Comparison of ENCODE assay signal across 8 cellular contexts in genomic region chr16:2148714-2149629, GRCh38. TPM values are rescaled to one million over a fixed set of nuclear protein-coding genes. Genes with fewer than 3 reads are reported as not detected.
A peak's percentile ranks its signal among the peaks of the same experiment; 100 is the strongest.
DNase-seq lines count a peak whose midpoint lies in the region; ATAC-seq, FAIRE-seq and TF ChIP-seq lines count a peak whose summit lies in the region.

No MANE protein-coding gene starts in this region.

- H3K27ac ChIP-seq in HUES6 (ENCODE audit: low read depth, low read length) (no peak overlapping the region), kidney (ENCODE audit: low read depth in 2 of 2, low read length in 2 of 2) (no peak overlapping the region), thymus (ENCODE audit: low read depth) (no peak overlapping the region)

- H3K36me3 Mint-ChIP-seq in activated naive CD4-positive, alpha-beta T cell treated with anti-CD3 and anti-CD28 coated beads, Interleukin-2, amount 50 U/mL, for 24 hours = peaks cover 7% of the 10 kb centered on the region

- no peaks in the 10 kb centered on the region for H3K9me3 Mint-ChIP-seq in activated naive CD4-positive, alpha-beta T cell treated with anti-CD3 and anti-CD28 coated beads, Interleukin-2, amount 50 U/mL, for 24 hours

- intact Hi-C loops in kidney (cut with DNase I) (loop anchor here (10.0 kb wide), 1 partner anchor 124 kb away; the partner anchor contains the start of gene NHERF2), sciatic nerve (cut with DNase I) (no loop called here)

- TF ChIP-seq CTCF in kidney (IDR thresholded peaks at IDR 0.05; ENCODE audit: borderline replicate concordance, extremely low read depth, insufficient read depth) = no peak

- H3K27ac Mint-ChIP-seq in activated naive CD4-positive, alpha-beta T cell treated with anti-CD3 and anti-CD28 coated beads, Interleukin-2, amount 50 U/mL, for 24 hours = no peak overlapping the region

- FAIRE-seq in kidney (lab: Jason Lieb, UNC) = no peak

- H3K9ac ChIP-seq in HUES6 (ENCODE audit: low read length) (peak overlapping the region; percentile 77), kidney (ENCODE audit: low read length in 2 of 2) (no peak overlapping the region)

- H3K36me3 ChIP-seq in HUES6 (ENCODE audit: control insufficient read depth, insufficient read depth, low read length) (peaks cover 27% of the 10 kb centered on the region), kidney (ENCODE audit: control insufficient read depth in 1 of 2, insufficient read depth in 2 of 2, low read length in 2 of 2) (peaks cover 0 to 3% of the 10 kb centered on the region in 2 donors), thymus (ENCODE audit: control insufficient read depth, insufficient read depth) (peaks cover 18% of the 10 kb centered on the region)

- peak overlapping the region; percentile 36 for H3K4me3 Mint-ChIP-seq in activated naive CD4-positive, alpha-beta T cell treated with anti-CD3 and anti-CD28 coated beads, Interleukin-2, amount 50 U/mL, for 24 hours

- DNase-seq in D341Med (ENCODE audit: low spot score) (peak; percentile 61), kidney (peak; percentile 81), dermis blood vessel endothelial cell (no peak), sciatic nerve (ENCODE audit: low spot score) (no peak)

- ATAC-seq in GM21619 (IDR thresholded peaks at IDR 0.05; ENCODE audit: unreplicated experiment) (no peak), sciatic nerve (no peak)

- no peaks in the 10 kb centered on the region for H3K9me3 ChIP-seq in HUES6 (ENCODE audit: control insufficient read depth, insufficient read depth, low read depth, low read length)
- H3K9me3 ChIP-seq in kidney (ENCODE audit: control insufficient read depth in 1 of 2, low read length in 2 of 2) = no peaks in the 10 kb centered on the region
- no peaks in the 10 kb centered on the region for H3K9me3 ChIP-seq in thymus (ENCODE audit: control insufficient read depth)

- no peaks in the 10 kb centered on the region for H3K27me3 Mint-ChIP-seq in activated naive CD4-positive, alpha-beta T cell treated with anti-CD3 and anti-CD28 coated beads, Interleukin-2, amount 50 U/mL, for 24 hours

- peak overlapping the region; percentile 67 for H3K4me3 ChIP-seq in HUES6 (ENCODE audit: low read depth, low read length)
- H3K4me3 ChIP-seq in kidney (ENCODE audit: low read length in 2 of 2) = peak overlapping the region in 1 of 2 donors; percentile 29
- H3K4me3 ChIP-seq in thymus (ENCODE audit: low read length) = peak overlapping the region; percentile 51

- H3K27me3 ChIP-seq in HUES6 (ENCODE audit: control insufficient read depth, insufficient read depth, low read length) (no peaks in the 10 kb centered on the region), thymus (ENCODE audit: control insufficient read depth, insufficient read depth) (peaks cover 23% of the 10 kb centered on the region)

- peaks cover 43% of the 10 kb centered on the region for H3K4me1 ChIP-seq in HUES6 (ENCODE audit: control insufficient read depth, insufficient read depth, low read length)
- H3K4me1 ChIP-seq in kidney (ENCODE audit: control insufficient read depth in 1 of 2, insufficient read depth in 1 of 2, low read depth in 1 of 2, low read length in 2 of 2) = peaks cover 10 to 46% of the 10 kb centered on the region in 2 donors
- peaks cover 25% of the 10 kb centered on the region for H3K4me1 ChIP-seq in thymus (ENCODE audit: control insufficient read depth, insufficient read depth, low read length)

- 3% methylated on average over 62 of the region's 62 CpGs for WGBS in thymus

- H3K4me1 Mint-ChIP-seq in activated naive CD4-positive, alpha-beta T cell treated with anti-CD3 and anti-CD28 coated beads, Interleukin-2, amount 50 U/mL, for 24 hours = peaks cover 19% of the 10 kb centered on the region

RNA-seq across cellular contexts. Expression of gene RAB26, which starts 0.5 kb away (rescaled TPM):
- total RNA-seq in kidney = 1.5 TPM
- polyA plus RNA-seq in kidney (ENCODE audit: insufficient read depth, low read depth, low replicate concordance) = 3.0 TPM
- 2.6 TPM for polyA plus RNA-seq in thymus
- total RNA-seq in dermis blood vessel endothelial cell = 0.34 and 0.84 TPM in 2 replicates
- total RNA-seq in sciatic nerve = 0.40 TPM

RNA-seq across cellular contexts. Expression of gene TRAF7, which starts 6.6 kb away (rescaled TPM):
- total RNA-seq in kidney = 66.8 TPM
- polyA plus RNA-seq in kidney (ENCODE audit: insufficient read depth, low read depth, low replicate concordance) = 26.1 TPM
- polyA plus RNA-seq in thymus = 23.9 TPM
- 110 and 171 TPM in 2 replicates for total RNA-seq in dermis blood vessel endothelial cell
- 44.8 TPM for total RNA-seq in sciatic nerve

RNA-seq across cellular contexts. Expression of gene PKD1, which starts 13.3 kb away (rescaled TPM):
- total RNA-seq in kidney (88.3 TPM), dermis blood vessel endothelial cell (55.6 and 77.1 TPM in 2 replicates), sciatic nerve (159 TPM)
- polyA plus RNA-seq in kidney (ENCODE audit: insufficient read depth, low read depth, low replicate concordance) (16.2 TPM), thymus (35.3 TPM)

RNA-seq across cellular contexts. Expression of gene CASKIN1, which starts 47.4 kb away (rescaled TPM):
- total RNA-seq in kidney (0.66 TPM), dermis blood vessel endothelial cell (0.05 and 0.17 TPM in 2 replicates), sciatic nerve (1.6 TPM)
- polyA plus RNA-seq in kidney (ENCODE audit: insufficient read depth, low read depth, low replicate concordance) (0.30 TPM), thymus (0.48 TPM)

RNA-seq across cellular contexts. Expression of gene MLST8, which starts 56.3 kb away (rescaled TPM):
- total RNA-seq in kidney (34.0 TPM), dermis blood vessel endothelial cell (16.0 and 25.6 TPM in 2 replicates), sciatic nerve (21.8 TPM)
- polyA plus RNA-seq in kidney (ENCODE audit: insufficient read depth, low read depth, low replicate concordance) (63.3 TPM), thymus (34.6 TPM)

Comparison
In these comparisons a context has a peak if more than half of its experiments do, and no peak if none do; other contexts are left out.
1. DNase-seq: peak in D341Med (single experiment) and kidney (single experiment); none in dermis blood vessel endothelial cell (single experiment) and sciatic nerve (single experiment).